Comparison of ENCODE assay signal across 9 cellular contexts in genomic region chr14:106605548-106606448, GRCh38.
DNase-seq lines count a peak whose midpoint lies in the region; ATAC-seq and TF ChIP-seq lines count a peak whose summit lies in the region.
"Had no signal": no experiment of that assay in that cellular context is flagged by ENCODE, and none has a peak within 500 bp of the region (broad histone marks: within the 10 kb centered on the region; RNA-seq: fewer than 3 reads in every experiment).

No MANE protein-coding gene starts in this region.

- no peaks in the 10 kb centered on the region for H3K4me1 ChIP-seq in left ventricle myocardium inferior
- H3K4me1 ChIP-seq: adrenal gland had no signal

- H3K4me3 ChIP-seq in NB4 (ENCODE audit: low read depth, low read length) (no peak overlapping the region), left ventricle myocardium inferior (no peak overlapping the region)
- H3K4me3 ChIP-seq: adrenal gland had no signal

- peaks cover 99% of the 10 kb centered on the region for H3K27me3 ChIP-seq in left ventricle myocardium inferior (ENCODE audit: low read depth)

- POLR2A ChIA-PET in activated CD4-positive, alpha-beta T cell treated with anti-CD3 and anti-CD28 coated beads, Interleukin-2, amount 10 ng/mL, durations not matched to agents 7 days and 5 days (lab: Charles Lee), result no interaction called here

- TF ChIP-seq CTCF in NB4 (IDR thresholded peaks at IDR 0.05; ENCODE audit: low read depth, low read length) (peak; percentile 65), left ventricle myocardium inferior (IDR thresholded peaks at IDR 0.05; ENCODE audit: borderline replicate concordance) (no peak)

- H3K9me3 ChIP-seq in left ventricle myocardium inferior (replicated peaks), result no peaks in the 10 kb centered on the region
- H3K9me3 ChIP-seq: adrenal gland had no signal

- H3K27ac ChIP-seq in left ventricle myocardium inferior (replicated peaks), result no peak overlapping the region
- H3K27ac ChIP-seq: adrenal gland had no signal

- TF ChIP-seq POLR2A in NB4 (IDR thresholded peaks at IDR 0.05; ENCODE audit: extremely low read depth, insufficient read length), result no peak

- H3K36me3 ChIP-seq in left ventricle myocardium inferior, result no peaks in the 10 kb centered on the region
- H3K36me3 ChIP-seq: adrenal gland had no signal

- intact Hi-C loops in left ventricle myocardium inferior (cut with micrococcal nuclease), result no loop called here

- DNase-seq in NCI-H2196 (lab: John Stamatoyannopoulos, UW; ENCODE audit: unreplicated experiment) (peak; percentile 2), NCI-H2196 treated with DMSO at 0.1 percent for 48 hours (lab: John Stamatoyannopoulos, UW; ENCODE audit: unreplicated experiment) (no peak), NB4 (ENCODE audit: low read depth) (peak; percentile 80), left ventricle myocardium inferior (peak; percentile 18), putamen (ENCODE audit: low spot score) (no peak)
- DNase-seq in activated CD4-positive, alpha-beta T cell treated with anti-CD3 and anti-CD28 coated beads, Interleukin-2, amount 10 ng/mL, durations not matched to agents 7 days and 5 days, result peak; percentile 82
- peak; percentile 79 for DNase-seq in stimulated activated naive CD4-positive, alpha-beta T cell treated with Interleukin-2 at 50 U/mL for 16 hours (lab: John Stamatoyannopoulos, UW)

- H3K9me3 Mint-ChIP-seq in activated CD4-positive, alpha-beta T cell treated with anti-CD3 and anti-CD28 coated beads, Interleukin-2, amount 10 ng/mL, durations not matched to agents 7 days and 5 days, result no peaks in the 10 kb centered on the region

- no peaks in the 10 kb centered on the region for H3K36me3 Mint-ChIP-seq in activated CD4-positive, alpha-beta T cell treated with anti-CD3 and anti-CD28 coated beads, Interleukin-2, amount 10 ng/mL, durations not matched to agents 7 days and 5 days (ENCODE audit: low read depth)

- H3K4me1 Mint-ChIP-seq in activated CD4-positive, alpha-beta T cell treated with anti-CD3 and anti-CD28 coated beads, Interleukin-2, amount 10 ng/mL, durations not matched to agents 7 days and 5 days, result peaks cover 9% of the 10 kb centered on the region

- CTCF ChIA-PET in activated CD4-positive, alpha-beta T cell treated with anti-CD3 and anti-CD28 coated beads, Interleukin-2, amount 10 ng/mL, durations not matched to agents 7 days and 5 days (lab: Charles Lee), result interaction anchor here (0.6 to 2.6 kb wide), 9 partner anchors 12 to 188 kb away, joined by 3 to 12 read pairs (median 3); no protein-coding TSS in a partner anchor

- peaks cover 56% of the 10 kb centered on the region for H3K27me3 Mint-ChIP-seq in activated CD4-positive, alpha-beta T cell treated with anti-CD3 and anti-CD28 coated beads, Interleukin-2, amount 10 ng/mL, durations not matched to agents 7 days and 5 days

- no peak overlapping the region for H3K27ac Mint-ChIP-seq in activated CD4-positive, alpha-beta T cell treated with anti-CD3 and anti-CD28 coated beads, Interleukin-2, amount 10 ng/mL, durations not matched to agents 7 days and 5 days

- no peak for ATAC-seq in GM18907 (IDR thresholded peaks at IDR 0.05; ENCODE audit: unreplicated experiment)

- no peak overlapping the region for H3K4me3 Mint-ChIP-seq in activated CD4-positive, alpha-beta T cell treated with anti-CD3 and anti-CD28 coated beads, Interleukin-2, amount 10 ng/mL, durations not matched to agents 7 days and 5 days

Comparison
In these comparisons a context has a peak if more than half of its experiments do, and no peak if none do; other contexts are left out.
1. DNase-seq: peak in NCI-H2196 (single experiment), NB4 (single experiment), activated CD4-positive, alpha-beta T cell treated with anti-CD3 and anti-CD28 coated beads, Interleukin-2, amount 10 ng/mL, durations not matched to agents 7 days and 5 days (single experiment), left ventricle myocardium inferior (single experiment) and stimulated activated naive CD4-positive, alpha-beta T cell treated with Interleukin-2 at 50 U/mL for 16 hours (single experiment); none in NCI-H2196 treated with DMSO at 0.1 percent for 48 hours (single experiment) and putamen (single experiment).